2 cellular contexts compared by ENCODE assay signal in the genomic region with DNA sequence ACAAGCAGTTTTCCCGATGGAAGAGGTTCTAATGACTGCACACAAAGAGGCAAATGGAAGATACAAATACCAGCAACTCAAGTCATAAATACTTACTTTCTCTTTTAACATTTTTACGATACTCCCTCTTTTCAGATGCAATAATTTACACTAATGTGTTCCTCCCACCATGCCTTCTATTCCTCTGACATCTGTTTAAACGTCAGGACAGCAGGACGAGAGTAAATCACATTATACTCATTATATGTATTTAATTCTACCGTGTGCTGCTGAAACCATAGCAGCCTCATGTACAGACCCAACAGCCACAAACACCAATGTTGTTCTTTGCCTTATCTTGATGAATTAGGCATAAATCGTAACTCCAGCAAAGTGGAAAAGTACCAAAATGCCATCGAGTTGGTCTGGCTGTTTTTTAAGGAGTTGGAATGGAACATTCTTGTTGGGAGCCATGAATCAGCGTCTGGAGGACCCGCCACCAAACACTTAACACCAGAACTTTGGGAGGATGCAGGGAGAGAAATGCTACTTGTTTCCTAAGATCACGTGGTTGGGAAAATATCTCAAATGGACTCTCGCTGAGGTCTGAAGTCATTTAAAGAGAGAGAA.
TF ChIP-seq lines count a peak whose summit lies in the region.

No MANE protein-coding gene starts in this region.

TF ChIP-seq in HEK293, 187 proteins besides CTCF, POLR2A, EP300 and RAD21:
- TF ChIP-seq ZFP41 (tag by site-specific recombination; IDR thresholded peaks at IDR 0.05; ENCODE audit: borderline replicate concordance), result no peak
- 0 out of 2 replicates have a peak, but pooled peaks have one; percentile 13 for TF ChIP-seq ZFHX2 (tag by site-specific recombination; conservative IDR thresholded peaks at IDR 0.05)
- peak; percentile 87 for TF ChIP-seq WT1 (tag by site-specific recombination; IDR thresholded peaks at IDR 0.05)
- TF ChIP-seq ZNF423 (tag by site-specific recombination; IDR thresholded peaks at IDR 0.05), result no peak
- TF ChIP-seq SP7 (tag by site-specific recombination; IDR thresholded peaks at IDR 0.05), result no peak

TF ChIP-seq in K562, 482 proteins besides CTCF, POLR2A, EP300 and RAD21:
- TF ChIP-seq TFE3 (CRISPR knock-in tag; IDR thresholded peaks at IDR 0.05) (peak; percentile 35), ZNF57 (CRISPR knock-in tag; IDR thresholded peaks at IDR 0.05) (no peak), HDGF (IDR thresholded peaks at IDR 0.05) (no peak), ZEB2 (IDR thresholded peaks at IDR 0.05) (no peak), ETV1 (tag; conservative IDR thresholded peaks at IDR 0.05; ENCODE audit: low read depth) (no peak), ARHGAP35 (IDR thresholded peaks at IDR 0.05; ENCODE audit: partially characterized antibody) (no peak), ZNF445 (CRISPR knock-in tag; IDR thresholded peaks at IDR 0.05; ENCODE audit: low read depth) (no peak)
